In genomic region chr7:2798669-2799068, GRCh38 we compare ENCODE assay signal across 17 cellular contexts. TPM values are rescaled to one million over a fixed set of nuclear protein-coding genes. Genes with fewer than 3 reads are reported as not detected.
A peak's percentile ranks its signal among the peaks of the same experiment; 100 is the strongest.
DNase-seq lines count a peak whose midpoint lies in the region; ATAC-seq and TF ChIP-seq lines count a peak whose summit lies in the region.
"Had no signal": no experiment of that assay in that cellular context is flagged by ENCODE, and none has a peak within 500 bp of the region (broad histone marks: within the 10 kb centered on the region; RNA-seq: fewer than 3 reads in every experiment).

No MANE protein-coding gene starts in this region.

- H3K27ac Mint-ChIP-seq in stimulated activated naive B cell treated with anti-CD40 and anti-IgM and Interleukin-4, amounts not matched to agents 10 μg/mL and 1 μg/mL and 100 μg/mL, for 72 hours: no peak overlapping the region
- no peak overlapping the region for H3K27ac Mint-ChIP-seq in naive thymus-derived CD8-positive, alpha-beta T cell
- H3K27ac Mint-ChIP-seq: CD4-positive, alpha-beta T cell had no signal

- H3K9me3 ChIP-seq in Loucy (ENCODE audit: insufficient read depth, low read depth, low read length): no peaks in the 10 kb centered on the region
- H3K9me3 ChIP-seq: Caco-2, HAP-1 had no signal

- no peaks in the 10 kb centered on the region for H3K27me3 Mint-ChIP-seq in stimulated activated naive B cell treated with anti-CD40 and anti-IgM and Interleukin-4, amounts not matched to agents 10 μg/mL and 1 μg/mL and 100 μg/mL, for 72 hours
- H3K27me3 Mint-ChIP-seq in naive thymus-derived CD8-positive, alpha-beta T cell: no peaks in the 10 kb centered on the region
- H3K27me3 Mint-ChIP-seq: CD4-positive, alpha-beta T cell; IgD-negative memory B cell had no signal

- H3K27me3 ChIP-seq in Loucy (ENCODE audit: insufficient read depth, low read length, poor library complexity, severe bottlenecking): no peaks in the 10 kb centered on the region

- H3K4me3 ChIP-seq in Loucy (ENCODE audit: low read length, poor library complexity, severe bottlenecking): peak overlapping the region; percentile 3
- H3K4me3 ChIP-seq: GM23248, HAP-1 had no signal

- H3K9ac ChIP-seq in Loucy (ENCODE audit: low read depth, low read length, poor library complexity, severe bottlenecking): no peak overlapping the region
- H3K9ac ChIP-seq: GM23248 had no signal

- peak; percentile 82 to 83 for ATAC-seq in stimulated activated naive B cell treated with anti-CD40 and anti-IgM and Interleukin-4, amounts not matched to agents 10 μg/mL and 1 μg/mL and 100 μg/mL, for 72 hours (replicated peaks)
- no peak for ATAC-seq in HG02642 (IDR thresholded peaks at IDR 0.05; ENCODE audit: poor library complexity, unreplicated experiment)
- ATAC-seq in naive thymus-derived CD8-positive, alpha-beta T cell: no peak

- H3K4me2 ChIP-seq in Loucy (ENCODE audit: low read depth, low read length, poor library complexity, severe bottlenecking): peak overlapping the region; percentile 49

- peaks cover 44 to 72% of the 10 kb centered on the region in 2 donors for H3K4me1 Mint-ChIP-seq in stimulated activated naive B cell treated with anti-CD40 and anti-IgM and Interleukin-4, amounts not matched to agents 10 μg/mL and 1 μg/mL and 100 μg/mL, for 72 hours
- H3K4me1 Mint-ChIP-seq in naive thymus-derived CD8-positive, alpha-beta T cell: peaks cover 31 to 60% (median 52%) of the 10 kb centered on the region in 4 donors

- peaks cover 38% of the 10 kb centered on the region for H4K20me1 ChIP-seq in Loucy (ENCODE audit: insufficient read depth, low read length, poor library complexity, severe bottlenecking)

- no peaks in the 10 kb centered on the region for H3F3A ChIP-seq in Loucy (ENCODE audit: low read depth)

- POLR2A ChIA-PET in naive thymus-derived CD8-positive, alpha-beta T cell (lab: Charles Lee): no interaction called here

- H3K36me3 Mint-ChIP-seq in stimulated activated naive B cell treated with anti-CD40 and anti-IgM and Interleukin-4, amounts not matched to agents 10 μg/mL and 1 μg/mL and 100 μg/mL, for 72 hours: peaks cover 29 to 34% of the 10 kb centered on the region in 2 donors
- peaks cover 11 to 20% (median 12%) of the 10 kb centered on the region in 3 donors for H3K36me3 Mint-ChIP-seq in naive thymus-derived CD8-positive, alpha-beta T cell

- peaks cover 90% of the 10 kb centered on the region for H3K79me2 ChIP-seq in Loucy (ENCODE audit: insufficient read depth, low read length)

- TF ChIP-seq CTCF in Loucy (conservative IDR thresholded peaks at IDR 0.05; ENCODE audit: low read length): no peak

- no peak overlapping the region for H2AFZ ChIP-seq in Loucy (ENCODE audit: low read length)
- H2AFZ ChIP-seq: GM23248 had no signal

- H3K4me3 Mint-ChIP-seq in stimulated activated naive B cell treated with anti-CD40 and anti-IgM and Interleukin-4, amounts not matched to agents 10 μg/mL and 1 μg/mL and 100 μg/mL, for 72 hours: no peak overlapping the region
- H3K4me3 Mint-ChIP-seq in naive thymus-derived CD8-positive, alpha-beta T cell: no peak overlapping the region
- H3K4me3 Mint-ChIP-seq: CD4-positive, alpha-beta T cell had no signal

- H3K36me3 ChIP-seq in Loucy (ENCODE audit: insufficient read depth, low read length): peaks cover 14% of the 10 kb centered on the region; the same call in 1 of the 2 replicates

- DNase-seq in UCSD-AML1 (lab: John Stamatoyannopoulos, UW; ENCODE audit: unreplicated experiment) (peak; percentile 16), islet precursor cell (peak; percentile 2), SKM-1 treated with dmso at 0.1 percent for 144 hours (lab: John Stamatoyannopoulos, UW; ENCODE audit: unreplicated experiment) (no peak)
- no peak for DNase-seq in stimulated activated naive B cell treated with anti-CD40 and anti-IgM and Interleukin-4, amounts not matched to agents 10 μg/mL and 1 μg/mL and 100 μg/mL, for 72 hours
- no peak for DNase-seq in naive thymus-derived CD8-positive, alpha-beta T cell
- DNase-seq: ACHN; Caco-2; CD4-positive, alpha-beta T cell; DMS153; DMS79; GDM1; GM23248; KG1 had no signal

- peaks cover 48% of the 10 kb centered on the region for H3K4me1 ChIP-seq in Loucy (ENCODE audit: insufficient read depth, low read length, poor library complexity, severe bottlenecking)
- H3K4me1 ChIP-seq: HAP-1 had no signal

- peaks cover 0 to 2% of the 10 kb centered on the region in 2 donors for H3K9me3 Mint-ChIP-seq in stimulated activated naive B cell treated with anti-CD40 and anti-IgM and Interleukin-4, amounts not matched to agents 10 μg/mL and 1 μg/mL and 100 μg/mL, for 72 hours
- no peaks in the 10 kb centered on the region for H3K9me3 Mint-ChIP-seq in naive thymus-derived CD8-positive, alpha-beta T cell
- H3K9me3 Mint-ChIP-seq: CD4-positive, alpha-beta T cell; IgD-negative memory B cell had no signal

- H3K9me2 ChIP-seq in Loucy (replicated peaks; ENCODE audit: low read depth, low read length): no peaks in the 10 kb centered on the region

RNA-seq across cellular contexts. Expression of gene GNA12, which starts 45.4 kb away (rescaled TPM):
- 10 to 100 TPM; 18.7 to 21.4 TPM for total RNA-seq in naive thymus-derived CD8-positive, alpha-beta T cell
- 10 to 100 TPM in 1 of 3 donors, 1 to 10 TPM in 2; 4.6 to 13.7 (median 8.5) TPM for polyA plus RNA-seq in naive thymus-derived CD8-positive, alpha-beta T cell

Comparison
In these comparisons a context has a peak if more than half of its experiments do, and no peak if none do; other contexts are left out.
1. DNase-seq: peak in UCSD-AML1 (single experiment) and islet precursor cell (single experiment); none in stimulated activated naive B cell treated with anti-CD40 and anti-IgM and Interleukin-4, amounts not matched to agents 10 μg/mL and 1 μg/mL and 100 μg/mL, for 72 hours (single experiment), SKM-1 treated with dmso at 0.1 percent for 144 hours (single experiment) and naive thymus-derived CD8-positive, alpha-beta T cell (0 of 10).
2. ATAC-seq: peak in stimulated activated naive B cell treated with anti-CD40 and anti-IgM and Interleukin-4, amounts not matched to agents 10 μg/mL and 1 μg/mL and 100 μg/mL, for 72 hours (2 of 2); none in HG02642 (single experiment) and naive thymus-derived CD8-positive, alpha-beta T cell (0 of 2).